24 cellular contexts compared by ENCODE assay signal in the genomic region with DNA sequence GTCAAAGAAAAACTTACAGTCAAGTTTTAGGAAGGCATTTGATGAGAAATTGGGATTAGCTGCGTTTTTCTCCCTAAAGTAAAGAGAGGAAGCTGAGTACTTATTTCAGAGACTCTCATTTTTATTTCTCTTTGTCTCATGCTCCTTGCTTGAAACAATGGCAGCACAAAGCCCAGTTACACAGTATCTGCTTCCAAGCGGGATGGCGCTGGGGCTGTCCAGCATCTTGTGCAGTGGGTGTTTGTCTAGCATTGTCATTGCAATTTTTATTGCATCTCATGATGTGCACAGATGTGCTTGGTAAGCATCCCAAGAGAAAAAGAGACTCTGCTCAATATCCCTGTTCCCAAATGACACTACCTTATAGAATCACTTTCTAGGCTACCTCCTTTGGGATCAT.
"Had no signal": no experiment of that assay in that cellular context is flagged by ENCODE, and none has a peak within 500 bp of the region (broad histone marks: within the 10 kb centered on the region; RNA-seq: fewer than 3 reads in every experiment).

No MANE protein-coding gene starts in this region.

- H3K27ac ChIP-seq: SJSA1, SK-N-MC had no signal

- H3K27me3 ChIP-seq: MG63, SJSA1 had no signal

- H3K4me3 ChIP-seq: MG63, SJSA1, SK-N-MC had no signal

- DNase-seq: IMR-90, Karpas-422, KG1, MG63, NCI-H1092, NCI-H1105 treated with DMSO at 0.1 percent for 48 hours, NCI-H1417 treated with DMSO at 0.1 percent for 48 hours, NCI-H146, NCI-H1694 treated with DMSO at 0.1 percent for 48 hours, NCI-H1930, NCI-H2081, NCI-H2107, NCI-H2171 treated with DMSO at 0.1 percent for 48 hours, NCI-H345, NCI-H446 treated with DMSO at 0.1 percent for 48 hours, NCI-H510A treated with DMSO at 0.1 percent for 48 hours, NCI-H526, NCI-H774, Right ventricle myocardium superior, RPMI8226, SIG-M5 had no signal

- ATAC-seq: HepG2 had no signal

- H3K36me3 ChIP-seq: MG63, SJSA1 had no signal

- H3K9me3 ChIP-seq: MG63, SJSA1 had no signal

- H3K4me1 ChIP-seq: SJSA1 had no signal
